1 cellular context compared by ENCODE assay signal in the genomic region with DNA sequence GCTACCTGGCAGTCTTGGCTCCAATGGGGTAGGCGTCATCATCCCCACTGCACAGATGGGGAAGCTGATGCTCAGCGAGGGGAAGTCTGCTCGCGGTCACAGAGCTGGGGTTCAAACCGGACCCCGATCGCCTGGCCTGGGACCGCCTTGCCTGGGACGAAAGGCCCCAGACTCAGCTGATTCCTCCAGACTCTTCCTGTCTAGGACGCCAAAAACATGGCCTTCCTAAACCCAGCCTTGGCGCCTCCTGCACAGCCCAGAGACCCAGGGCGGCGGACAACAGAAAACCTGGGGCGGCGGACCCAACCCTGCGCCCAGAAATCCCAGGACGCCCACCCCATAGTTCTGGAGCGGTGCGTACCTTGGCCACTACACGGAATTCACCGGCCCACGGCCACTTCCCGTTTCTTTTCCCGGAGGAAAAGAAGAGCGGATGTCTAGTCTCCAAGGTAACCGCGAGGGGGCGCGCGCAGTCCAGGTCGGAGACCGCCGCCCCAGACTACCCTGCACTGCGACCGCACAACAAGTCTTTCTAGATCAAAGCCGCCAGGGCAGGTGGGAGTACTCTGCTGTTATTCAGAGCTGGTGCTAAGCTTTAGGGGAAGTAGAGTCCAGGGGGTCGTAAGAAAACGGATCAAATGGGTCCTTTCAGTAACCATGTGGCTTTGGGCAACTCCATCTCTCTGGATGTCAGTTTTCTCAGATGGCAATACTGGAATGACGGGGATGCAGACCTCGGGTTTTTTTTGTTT.
A peak's percentile ranks its signal among the peaks of the same experiment; 100 is the strongest.
TF ChIP-seq lines count a peak whose summit lies in the region.

No MANE protein-coding gene starts in this region.

TF ChIP-seq in GM12878, 131 proteins besides CTCF, POLR2A, EP300 and RAD21 (continues in another document):
- TF ChIP-seq ZNF217 (IDR thresholded peaks at IDR 0.05) (no peak), ZBTB4 (CRISPR knock-in tag; IDR thresholded peaks at IDR 0.05) (no peak), SMC3 (IDR thresholded peaks at IDR 0.05; ENCODE audit: borderline replicate concordance, low read length) (peak; percentile 77), CEBPB (IDR thresholded peaks at IDR 0.05; ENCODE audit: borderline replicate concordance in 1 of 2, low read depth in 2 of 2, low read length in 2 of 2) (no peak), SREBF2 (IDR thresholded peaks at IDR 0.05; ENCODE audit: low read length) (no peak), BHLHE40 (IDR thresholded peaks at IDR 0.05; ENCODE audit: borderline replicate concordance in 1 of 2, low read depth in 2 of 2, low read length in 1 of 2) (peak in 1 of 2 experiments; percentile 6; a peak in 1 of 4 replicates), TCF3 (IDR thresholded peaks at IDR 0.05; ENCODE audit: borderline replicate concordance, insufficient read depth, low read depth, low read length) (no peak), SP1 (IDR thresholded peaks at IDR 0.05; ENCODE audit: low read depth, low read length) (no peak), SPI1 (IDR thresholded peaks at IDR 0.05; ENCODE audit: borderline replicate concordance, insufficient read depth, low read depth, low read length) (peak; percentile 93), EGR1 (IDR thresholded peaks at IDR 0.05; ENCODE audit: borderline replicate concordance in 1 of 2, low read depth in 2 of 2, low read length in 2 of 2) (peak in 1 of 2 experiments; percentile 41; a peak in 1 of 3 replicates), DPF2 (IDR thresholded peaks at IDR 0.05) (peak; percentile 87), EED (IDR thresholded peaks at IDR 0.05; ENCODE audit: low read depth) (peak; percentile 97), IKZF2 (IDR thresholded peaks at IDR 0.05) (peak; percentile 98), MEF2A (IDR thresholded peaks at IDR 0.05; ENCODE audit: insufficient read depth, low read depth, low read length) (0 out of 2 replicates have a peak, but pooled peaks have one; percentile 24), ZBED1 (IDR thresholded peaks at IDR 0.05; ENCODE audit: borderline replicate concordance) (no peak), NR2F1 (conservative IDR thresholded peaks at IDR 0.05) (0 out of 2 replicates have a peak, but pooled peaks have one; percentile 24), BRCA1 (IDR thresholded peaks at IDR 0.05; ENCODE audit: low read depth, low read length) (no peak), HCFC1 (IDR thresholded peaks at IDR 0.05; ENCODE audit: low read length) (no peak), CHD4 (IDR thresholded peaks at IDR 0.05) (no peak), TCF7 (IDR thresholded peaks at IDR 0.05; ENCODE audit: borderline replicate concordance) (peak; percentile 55; the same call in 1 of the 2 replicates), SMAD1 (IDR thresholded peaks at IDR 0.05; ENCODE audit: low read depth, partially characterized antibody) (no peak), SUZ12 (IDR thresholded peaks at IDR 0.05; ENCODE audit: unreplicated experiment) (no peak), CBFB (IDR thresholded peaks at IDR 0.05; ENCODE audit: low read depth) (0 out of 2 replicates have a peak, but pooled peaks have one; percentile 47), IRF3 (IDR thresholded peaks at IDR 0.05) (no peak), TAF1 (IDR thresholded peaks at IDR 0.05; ENCODE audit: borderline replicate concordance, low read depth, low read length) (no peak), RCOR1 (conservative IDR thresholded peaks at IDR 0.05; ENCODE audit: low read depth, low read length) (no peak), RAD51 (IDR thresholded peaks at IDR 0.05) (no peak), GATAD2B (conservative IDR thresholded peaks at IDR 0.05; ENCODE audit: low read depth) (peak; percentile 88), NR2C1 (IDR thresholded peaks at IDR 0.05) (no peak), YY1 (IDR thresholded peaks at IDR 0.05; ENCODE audit: low read depth, low read length) (peak; percentile 62), RUNX3 (IDR thresholded peaks at IDR 0.05; ENCODE audit: low read length) (peak; percentile 63; the same call in 1 of the 2 replicates), ETV6 (conservative IDR thresholded peaks at IDR 0.05 in 1 of 2, IDR thresholded peaks at IDR 0.05 in 1 of 2; ENCODE audit: borderline replicate concordance in 1 of 2, low read depth in 1 of 2) (peak in 1 of 2 experiments; percentile 25; a peak in 1 of 4 replicates), RB1 (IDR thresholded peaks at IDR 0.05; ENCODE audit: borderline replicate concordance) (peak; percentile 57; the same call in 1 of the 2 replicates), ESRRA (IDR thresholded peaks at IDR 0.05; ENCODE audit: low read length) (no peak), E4F1 (IDR thresholded peaks at IDR 0.05; ENCODE audit: borderline replicate concordance, partially characterized antibody) (no peak), CHD1 (IDR thresholded peaks at IDR 0.05; ENCODE audit: low read depth, low read length) (no peak), FOS (IDR thresholded peaks at IDR 0.05; ENCODE audit: borderline replicate concordance, extremely low read depth, insufficient read length) (no peak), HDGF (IDR thresholded peaks at IDR 0.05) (no peak), RELB (IDR thresholded peaks at IDR 0.05; ENCODE audit: low read depth) (peak; percentile 90), ZSCAN29 (IDR thresholded peaks at IDR 0.05) (no peak), HSF1 (IDR thresholded peaks at IDR 0.05; ENCODE audit: low read depth, low read length) (no peak), KDM1A (IDR thresholded peaks at IDR 0.05; ENCODE audit: borderline replicate concordance) (no peak)
- TF ChIP-seq, protein P1, sequence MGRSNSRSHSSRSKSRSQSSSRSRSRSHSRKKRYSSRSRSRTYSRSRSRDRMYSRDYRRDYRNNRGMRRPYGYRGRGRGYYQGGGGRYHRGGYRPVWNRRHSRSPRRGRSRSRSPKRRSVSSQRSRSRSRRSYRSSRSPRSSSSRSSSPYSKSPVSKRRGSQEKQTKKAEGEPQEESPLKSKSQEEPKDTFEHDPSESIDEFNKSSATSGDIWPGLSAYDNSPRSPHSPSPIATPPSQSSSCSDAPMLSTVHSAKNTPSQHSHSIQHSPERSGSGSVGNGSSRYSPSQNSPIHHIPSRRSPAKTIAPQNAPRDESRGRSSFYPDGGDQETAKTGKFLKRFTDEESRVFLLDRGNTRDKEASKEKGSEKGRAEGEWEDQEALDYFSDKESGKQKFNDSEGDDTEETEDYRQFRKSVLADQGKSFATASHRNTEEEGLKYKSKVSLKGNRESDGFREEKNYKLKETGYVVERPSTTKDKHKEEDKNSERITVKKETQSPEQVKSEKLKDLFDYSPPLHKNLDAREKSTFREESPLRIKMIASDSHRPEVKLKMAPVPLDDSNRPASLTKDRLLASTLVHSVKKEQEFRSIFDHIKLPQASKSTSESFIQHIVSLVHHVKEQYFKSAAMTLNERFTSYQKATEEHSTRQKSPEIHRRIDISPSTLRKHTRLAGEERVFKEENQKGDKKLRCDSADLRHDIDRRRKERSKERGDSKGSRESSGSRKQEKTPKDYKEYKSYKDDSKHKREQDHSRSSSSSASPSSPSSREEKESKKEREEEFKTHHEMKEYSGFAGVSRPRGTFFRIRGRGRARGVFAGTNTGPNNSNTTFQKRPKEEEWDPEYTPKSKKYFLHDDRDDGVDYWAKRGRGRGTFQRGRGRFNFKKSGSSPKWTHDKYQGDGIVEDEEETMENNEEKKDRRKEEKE (IDR thresholded peaks at IDR 0.05), result no peak
- TF ChIP-seq, protein P2, sequence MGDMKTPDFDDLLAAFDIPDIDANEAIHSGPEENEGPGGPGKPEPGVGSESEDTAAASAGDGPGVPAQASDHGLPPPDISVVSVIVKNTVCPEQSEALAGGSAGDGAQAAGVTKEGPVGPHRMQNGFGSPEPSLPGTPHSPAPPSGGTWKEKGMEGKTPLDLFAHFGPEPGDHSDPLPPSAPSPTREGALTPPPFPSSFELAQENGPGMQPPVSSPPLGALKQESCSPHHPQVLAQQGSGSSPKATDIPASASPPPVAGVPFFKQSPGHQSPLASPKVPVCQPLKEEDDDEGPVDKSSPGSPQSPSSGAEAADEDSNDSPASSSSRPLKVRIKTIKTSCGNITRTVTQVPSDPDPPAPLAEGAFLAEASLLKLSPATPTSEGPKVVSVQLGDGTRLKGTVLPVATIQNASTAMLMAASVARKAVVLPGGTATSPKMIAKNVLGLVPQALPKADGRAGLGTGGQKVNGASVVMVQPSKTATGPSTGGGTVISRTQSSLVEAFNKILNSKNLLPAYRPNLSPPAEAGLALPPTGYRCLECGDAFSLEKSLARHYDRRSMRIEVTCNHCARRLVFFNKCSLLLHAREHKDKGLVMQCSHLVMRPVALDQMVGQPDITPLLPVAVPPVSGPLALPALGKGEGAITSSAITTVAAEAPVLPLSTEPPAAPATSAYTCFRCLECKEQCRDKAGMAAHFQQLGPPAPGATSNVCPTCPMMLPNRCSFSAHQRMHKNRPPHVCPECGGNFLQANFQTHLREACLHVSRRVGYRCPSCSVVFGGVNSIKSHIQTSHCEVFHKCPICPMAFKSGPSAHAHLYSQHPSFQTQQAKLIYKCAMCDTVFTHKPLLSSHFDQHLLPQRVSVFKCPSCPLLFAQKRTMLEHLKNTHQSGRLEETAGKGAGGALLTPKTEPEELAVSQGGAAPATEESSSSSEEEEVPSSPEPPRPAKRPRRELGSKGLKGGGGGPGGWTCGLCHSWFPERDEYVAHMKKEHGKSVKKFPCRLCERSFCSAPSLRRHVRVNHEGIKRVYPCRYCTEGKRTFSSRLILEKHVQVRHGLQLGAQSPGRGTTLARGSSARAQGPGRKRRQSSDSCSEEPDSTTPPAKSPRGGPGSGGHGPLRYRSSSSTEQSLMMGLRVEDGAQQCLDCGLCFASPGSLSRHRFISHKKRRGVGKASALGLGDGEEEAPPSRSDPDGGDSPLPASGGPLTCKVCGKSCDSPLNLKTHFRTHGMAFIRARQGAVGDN (IDR thresholded peaks at IDR 0.05), result no peak
